1 cellular context compared by ENCODE assay signal in the genomic region with DNA sequence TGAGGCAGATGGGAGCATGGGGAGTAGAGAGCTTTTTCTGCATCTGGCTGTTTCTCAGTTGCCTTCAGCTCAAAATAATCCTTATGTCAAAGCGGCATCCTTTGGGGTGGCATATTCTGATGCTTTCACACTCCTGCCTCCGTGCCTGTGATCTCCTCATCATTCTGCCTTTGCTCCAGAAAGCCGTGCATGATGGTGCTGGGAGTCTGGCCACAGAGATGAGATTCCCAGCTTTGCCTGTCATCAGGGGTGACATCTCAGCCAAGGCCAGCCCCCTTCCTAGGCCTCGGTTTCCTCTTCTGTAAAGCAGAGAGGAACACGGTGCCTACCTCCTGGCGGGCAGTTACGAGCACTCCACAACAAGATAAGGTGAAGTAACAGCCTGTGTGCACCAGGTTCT.
TF ChIP-seq lines count a peak whose summit lies in the region.

No MANE protein-coding gene starts in this region.

TF ChIP-seq in HepG2, 621 proteins besides CTCF, POLR2A, EP300 and RAD21 (continued from another document):
- TF ChIP-seq, protein P1, sequence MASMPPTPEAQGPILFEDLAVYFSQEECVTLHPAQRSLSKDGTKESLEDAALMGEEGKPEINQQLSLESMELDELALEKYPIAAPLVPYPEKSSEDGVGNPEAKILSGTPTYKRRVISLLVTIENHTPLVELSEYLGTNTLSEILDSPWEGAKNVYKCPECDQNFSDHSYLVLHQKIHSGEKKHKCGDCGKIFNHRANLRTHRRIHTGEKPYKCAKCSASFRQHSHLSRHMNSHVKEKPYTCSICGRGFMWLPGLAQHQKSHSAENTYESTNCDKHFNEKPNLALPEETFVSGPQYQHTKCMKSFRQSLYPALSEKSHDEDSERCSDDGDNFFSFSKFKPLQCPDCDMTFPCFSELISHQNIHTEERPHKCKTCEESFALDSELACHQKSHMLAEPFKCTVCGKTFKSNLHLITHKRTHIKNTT (CRISPR knock-in tag; IDR thresholded peaks at IDR 0.05), result no peak
- TF ChIP-seq RBFOX2 (IDR thresholded peaks at IDR 0.05; ENCODE audit: low read depth, low read length) (no peak), ZFP41 (CRISPR knock-in tag; IDR thresholded peaks at IDR 0.05; ENCODE audit: borderline replicate concordance) (no peak), SRY (CRISPR knock-in tag; IDR thresholded peaks at IDR 0.05) (no peak), FOXA1 (IDR thresholded peaks at IDR 0.05) (no peak), FOXA1 (CRISPR knock-in tag; IDR thresholded peaks at IDR 0.05) (no peak), CBX5 (CRISPR knock-in tag; IDR thresholded peaks at IDR 0.05; ENCODE audit: borderline replicate concordance) (no peak), ZNF749 (CRISPR knock-in tag; IDR thresholded peaks at IDR 0.05; ENCODE audit: borderline replicate concordance) (no peak), ZBTB7A (CRISPR knock-in tag; IDR thresholded peaks at IDR 0.05) (no peak), ZNF431 (CRISPR knock-in tag; IDR thresholded peaks at IDR 0.05; ENCODE audit: borderline replicate concordance, low read depth) (no peak)
- TF ChIP-seq, protein P2, sequence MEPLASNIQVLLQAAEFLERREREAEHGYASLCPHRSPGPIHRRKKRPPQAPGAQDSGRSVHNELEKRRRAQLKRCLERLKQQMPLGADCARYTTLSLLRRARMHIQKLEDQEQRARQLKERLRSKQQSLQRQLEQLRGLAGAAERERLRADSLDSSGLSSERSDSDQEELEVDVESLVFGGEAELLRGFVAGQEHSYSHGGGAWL (CRISPR knock-in tag; IDR thresholded peaks at IDR 0.05), result no peak
- TF ChIP-seq, protein P3, sequence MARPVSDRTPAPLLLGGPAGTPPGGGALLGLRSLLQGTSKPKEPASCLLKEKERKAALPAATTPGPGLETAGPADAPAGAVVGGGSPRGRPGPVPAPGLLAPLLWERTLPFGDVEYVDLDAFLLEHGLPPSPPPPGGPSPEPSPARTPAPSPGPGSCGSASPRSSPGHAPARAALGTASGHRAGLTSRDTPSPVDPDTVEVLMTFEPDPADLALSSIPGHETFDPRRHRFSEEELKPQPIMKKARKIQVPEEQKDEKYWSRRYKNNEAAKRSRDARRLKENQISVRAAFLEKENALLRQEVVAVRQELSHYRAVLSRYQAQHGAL (CRISPR knock-in tag; IDR thresholded peaks at IDR 0.05; ENCODE audit: not compliant biosample characterization), result no peak
- TF ChIP-seq, protein P4, sequence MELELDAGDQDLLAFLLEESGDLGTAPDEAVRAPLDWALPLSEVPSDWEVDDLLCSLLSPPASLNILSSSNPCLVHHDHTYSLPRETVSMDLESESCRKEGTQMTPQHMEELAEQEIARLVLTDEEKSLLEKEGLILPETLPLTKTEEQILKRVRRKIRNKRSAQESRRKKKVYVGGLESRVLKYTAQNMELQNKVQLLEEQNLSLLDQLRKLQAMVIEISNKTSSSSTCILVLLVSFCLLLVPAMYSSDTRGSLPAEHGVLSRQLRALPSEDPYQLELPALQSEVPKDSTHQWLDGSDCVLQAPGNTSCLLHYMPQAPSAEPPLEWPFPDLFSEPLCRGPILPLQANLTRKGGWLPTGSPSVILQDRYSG (CRISPR knock-in tag; IDR thresholded peaks at IDR 0.05), result no peak
- TF ChIP-seq, protein P5, sequence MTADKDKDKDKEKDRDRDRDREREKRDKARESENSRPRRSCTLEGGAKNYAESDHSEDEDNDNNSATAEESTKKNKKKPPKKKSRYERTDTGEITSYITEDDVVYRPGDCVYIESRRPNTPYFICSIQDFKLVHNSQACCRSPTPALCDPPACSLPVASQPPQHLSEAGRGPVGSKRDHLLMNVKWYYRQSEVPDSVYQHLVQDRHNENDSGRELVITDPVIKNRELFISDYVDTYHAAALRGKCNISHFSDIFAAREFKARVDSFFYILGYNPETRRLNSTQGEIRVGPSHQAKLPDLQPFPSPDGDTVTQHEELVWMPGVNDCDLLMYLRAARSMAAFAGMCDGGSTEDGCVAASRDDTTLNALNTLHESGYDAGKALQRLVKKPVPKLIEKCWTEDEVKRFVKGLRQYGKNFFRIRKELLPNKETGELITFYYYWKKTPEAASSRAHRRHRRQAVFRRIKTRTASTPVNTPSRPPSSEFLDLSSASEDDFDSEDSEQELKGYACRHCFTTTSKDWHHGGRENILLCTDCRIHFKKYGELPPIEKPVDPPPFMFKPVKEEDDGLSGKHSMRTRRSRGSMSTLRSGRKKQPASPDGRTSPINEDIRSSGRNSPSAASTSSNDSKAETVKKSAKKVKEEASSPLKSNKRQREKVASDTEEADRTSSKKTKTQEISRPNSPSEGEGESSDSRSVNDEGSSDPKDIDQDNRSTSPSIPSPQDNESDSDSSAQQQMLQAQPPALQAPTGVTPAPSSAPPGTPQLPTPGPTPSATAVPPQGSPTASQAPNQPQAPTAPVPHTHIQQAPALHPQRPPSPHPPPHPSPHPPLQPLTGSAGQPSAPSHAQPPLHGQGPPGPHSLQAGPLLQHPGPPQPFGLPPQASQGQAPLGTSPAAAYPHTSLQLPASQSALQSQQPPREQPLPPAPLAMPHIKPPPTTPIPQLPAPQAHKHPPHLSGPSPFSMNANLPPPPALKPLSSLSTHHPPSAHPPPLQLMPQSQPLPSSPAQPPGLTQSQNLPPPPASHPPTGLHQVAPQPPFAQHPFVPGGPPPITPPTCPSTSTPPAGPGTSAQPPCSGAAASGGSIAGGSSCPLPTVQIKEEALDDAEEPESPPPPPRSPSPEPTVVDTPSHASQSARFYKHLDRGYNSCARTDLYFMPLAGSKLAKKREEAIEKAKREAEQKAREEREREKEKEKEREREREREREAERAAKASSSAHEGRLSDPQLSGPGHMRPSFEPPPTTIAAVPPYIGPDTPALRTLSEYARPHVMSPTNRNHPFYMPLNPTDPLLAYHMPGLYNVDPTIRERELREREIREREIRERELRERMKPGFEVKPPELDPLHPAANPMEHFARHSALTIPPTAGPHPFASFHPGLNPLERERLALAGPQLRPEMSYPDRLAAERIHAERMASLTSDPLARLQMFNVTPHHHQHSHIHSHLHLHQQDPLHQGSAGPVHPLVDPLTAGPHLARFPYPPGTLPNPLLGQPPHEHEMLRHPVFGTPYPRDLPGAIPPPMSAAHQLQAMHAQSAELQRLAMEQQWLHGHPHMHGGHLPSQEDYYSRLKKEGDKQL (CRISPR knock-in tag; IDR thresholded peaks at IDR 0.05; ENCODE audit: low read depth), result no peak
- TF ChIP-seq, protein P6, sequence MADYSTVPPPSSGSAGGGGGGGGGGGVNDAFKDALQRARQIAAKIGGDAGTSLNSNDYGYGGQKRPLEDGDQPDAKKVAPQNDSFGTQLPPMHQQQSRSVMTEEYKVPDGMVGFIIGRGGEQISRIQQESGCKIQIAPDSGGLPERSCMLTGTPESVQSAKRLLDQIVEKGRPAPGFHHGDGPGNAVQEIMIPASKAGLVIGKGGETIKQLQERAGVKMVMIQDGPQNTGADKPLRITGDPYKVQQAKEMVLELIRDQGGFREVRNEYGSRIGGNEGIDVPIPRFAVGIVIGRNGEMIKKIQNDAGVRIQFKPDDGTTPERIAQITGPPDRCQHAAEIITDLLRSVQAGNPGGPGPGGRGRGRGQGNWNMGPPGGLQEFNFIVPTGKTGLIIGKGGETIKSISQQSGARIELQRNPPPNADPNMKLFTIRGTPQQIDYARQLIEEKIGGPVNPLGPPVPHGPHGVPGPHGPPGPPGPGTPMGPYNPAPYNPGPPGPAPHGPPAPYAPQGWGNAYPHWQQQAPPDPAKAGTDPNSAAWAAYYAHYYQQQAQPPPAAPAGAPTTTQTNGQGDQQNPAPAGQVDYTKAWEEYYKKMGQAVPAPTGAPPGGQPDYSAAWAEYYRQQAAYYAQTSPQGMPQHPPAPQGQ (CRISPR knock-in tag; IDR thresholded peaks at IDR 0.05; ENCODE audit: borderline replicate concordance), result no peak
